Comparison of ENCODE assay signal across 16 cellular contexts in the genomic region with DNA sequence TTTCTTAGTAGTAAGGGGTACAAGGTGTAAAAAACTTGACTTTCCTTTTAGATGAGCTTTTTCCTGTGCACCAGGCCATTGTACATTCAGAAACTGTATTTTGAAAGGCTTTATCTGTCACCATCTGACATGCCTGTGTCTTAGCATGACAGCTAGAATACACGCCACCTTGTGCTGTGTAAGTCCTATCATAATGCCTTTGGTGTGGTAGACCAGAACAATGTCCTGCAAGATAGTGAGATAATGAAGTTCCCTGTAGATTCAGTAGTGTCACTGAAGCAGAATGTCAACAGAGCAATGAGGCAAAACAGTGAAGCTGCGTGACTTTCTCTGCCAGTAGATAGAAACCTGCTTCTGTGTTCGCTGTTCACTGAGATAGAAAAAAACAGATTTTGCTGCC.
"Had no signal": no experiment of that assay in that cellular context is flagged by ENCODE, and none has a peak within 500 bp of the region (broad histone marks: within the 10 kb centered on the region; RNA-seq: fewer than 3 reads in every experiment).

No MANE protein-coding gene starts in this region.

- H3K9me3 Mint-ChIP-seq: activated naive CD4-positive, alpha-beta T cell treated with anti-CD3 and anti-CD28 coated beads, Interleukin-2, amount 10 ng/mL, durations not matched to agents 7 days and 5 days; activated T-helper 2 cell treated with anti-CD3 and anti-CD28 coated beads, Interferon-gamma antibody, Interleukin-2, Interleukin-4, amounts not matched to agents 10 μg/mL and 5 μg/mL and 100 μg/mL, durations not matched to agents 14 hours and 24 hours and 36 hours had no signal

- DNase-seq: activated CD4-positive, alpha-beta T cell treated with anti-CD3 and anti-CD28 coated beads, Interleukin-2, amount 50 U/mL, for 48 hours; activated CD4-positive, CD25-positive, alpha-beta regulatory T cell; activated naive CD4-positive, alpha-beta T cell treated with anti-CD3 and anti-CD28 coated beads, Interleukin-2, amount 10 ng/mL, durations not matched to agents 7 days and 5 days; amniotic stem cell; body of pancreas; cerebellar nuclear complex; dermis blood vessel endothelial cell; hypothalamus; left cardiac atrium; lower lobe of right lung; naive thymus-derived CD8-positive, alpha-beta T cell; spleen; stimulated activated CD4-positive, alpha-beta T cell treated with anti-CD3 and anti-CD28 coated beads, Interleukin-1b, Interleukin-23, amount 100 ng/mL, for 48 hours; stimulated activated naive CD4-positive, alpha-beta T cell had no signal

- H3K4me3 Mint-ChIP-seq: activated naive CD4-positive, alpha-beta T cell treated with anti-CD3 and anti-CD28 coated beads, Interleukin-2, amount 10 ng/mL, durations not matched to agents 7 days and 5 days; naive thymus-derived CD8-positive, alpha-beta T cell had no signal

- H3K27ac Mint-ChIP-seq: activated naive CD4-positive, alpha-beta T cell treated with anti-CD3 and anti-CD28 coated beads, Interleukin-2, amount 10 ng/mL, durations not matched to agents 7 days and 5 days; activated T-helper 2 cell treated with anti-CD3 and anti-CD28 coated beads, Interferon-gamma antibody, Interleukin-2, Interleukin-4, amounts not matched to agents 10 μg/mL and 5 μg/mL and 100 μg/mL, durations not matched to agents 14 hours and 24 hours and 36 hours had no signal

- H3K27me3 Mint-ChIP-seq: activated naive CD4-positive, alpha-beta T cell treated with anti-CD3 and anti-CD28 coated beads, Interleukin-2, amount 10 ng/mL, durations not matched to agents 7 days and 5 days; naive thymus-derived CD8-positive, alpha-beta T cell had no signal

- ATAC-seq: body of pancreas; left cardiac atrium; lower lobe of right lung; naive thymus-derived CD8-positive, alpha-beta T cell; sciatic nerve had no signal
